24 cellular contexts compared by ENCODE assay signal in genomic region chr2:9416267-9416961, GRCh38. TPM values are rescaled to one million over a fixed set of nuclear protein-coding genes. Genes with fewer than 3 reads are reported as not detected.
DNase-seq lines count a peak whose midpoint lies in the region; ATAC-seq and TF ChIP-seq lines count a peak whose summit lies in the region.
"Had no signal": no experiment of that assay in that cellular context is flagged by ENCODE, and none has a peak within 500 bp of the region (broad histone marks: within the 10 kb centered on the region; RNA-seq: fewer than 3 reads in every experiment).

No MANE protein-coding gene starts in this region.

- CTCF ChIA-PET in activated CD8-positive, alpha-beta T cell treated with anti-CD3 and anti-CD28 coated beads, Interleukin-2, amount 10 ng/mL, durations not matched to agents 7 days and 5 days (lab: Charles Lee), result no interaction called here

- peaks cover 3 to 19% of the 10 kb centered on the region in 2 donors for H3K36me3 Mint-ChIP-seq in activated T-cell treated with anti-CD3 and anti-CD28 coated beads, Interleukin-2, amount 50 U/mL, for 72 hours (ENCODE audit: insufficient read depth in 2 of 2)
- peaks cover 49% of the 10 kb centered on the region for H3K36me3 Mint-ChIP-seq in activated CD8-positive, alpha-beta T cell treated with anti-CD3 and anti-CD28 coated beads, Interleukin-2, amount 10 ng/mL, durations not matched to agents 7 days and 5 days (ENCODE audit: low read depth)
- peaks cover 36 to 55% of the 10 kb centered on the region in 2 donors for H3K36me3 Mint-ChIP-seq in stimulated activated naive B cell treated with anti-CD40 and anti-IgM and Interleukin-4, amounts not matched to agents 10 μg/mL and 1 μg/mL and 100 μg/mL, for 72 hours

- H3K27ac Mint-ChIP-seq in activated T-cell treated with anti-CD3 and anti-CD28 coated beads, Interleukin-2, amount 50 U/mL, for 72 hours, result peak overlapping the region; percentile 57
- peak overlapping the region; percentile 31 for H3K27ac Mint-ChIP-seq in activated CD8-positive, alpha-beta T cell treated with anti-CD3 and anti-CD28 coated beads, Interleukin-2, amount 10 ng/mL, durations not matched to agents 7 days and 5 days
- H3K27ac Mint-ChIP-seq in stimulated activated naive B cell treated with anti-CD40 and anti-IgM and Interleukin-4, amounts not matched to agents 10 μg/mL and 1 μg/mL and 100 μg/mL, for 72 hours, result peak overlapping the region; percentile 4
- H3K27ac Mint-ChIP-seq: activated B cell treated with CpG ODN at 0.5 μM for 24 hours; activated naive CD4-positive, alpha-beta T cell treated with anti-CD3 and anti-CD28 coated beads for 36 hours; H9 had no signal

- ATAC-seq in activated T-cell treated with anti-CD3 and anti-CD28 coated beads, Interleukin-2, amount 50 U/mL, for 72 hours (replicated peaks in 1 of 2), result no peak
- no peak for ATAC-seq in activated CD8-positive, alpha-beta T cell treated with anti-CD3 and anti-CD28 coated beads, Interleukin-2, amount 10 ng/mL, durations not matched to agents 7 days and 5 days
- no peak for ATAC-seq in stimulated activated naive B cell treated with anti-CD40 and anti-IgM and Interleukin-4, amounts not matched to agents 10 μg/mL and 1 μg/mL and 100 μg/mL, for 72 hours (replicated peaks)
- no peak for ATAC-seq in HG02852 (IDR thresholded peaks at IDR 0.05; ENCODE audit: unreplicated experiment)
- ATAC-seq: GM12878; naive thymus-derived CD8-positive, alpha-beta T cell; psoas muscle had no signal

- H3K27ac ChIP-seq in epithelial cell of prostate (peak overlapping the region; percentile 80), prostate gland (no peak overlapping the region)
- H3K27ac ChIP-seq: colonic mucosa, hepatocyte, psoas muscle had no signal

- POLR2A ChIA-PET in activated CD8-positive, alpha-beta T cell treated with anti-CD3 and anti-CD28 coated beads, Interleukin-2, amount 10 ng/mL, durations not matched to agents 7 days and 5 days (lab: Charles Lee), result no interaction called here

- H3K4me1 ChIP-seq in prostate gland (replicated peaks), result peaks cover 2% of the 10 kb centered on the region
- H3K4me1 ChIP-seq: colonic mucosa had no signal

- TF ChIP-seq CTCF in prostate gland (IDR thresholded peaks at IDR 0.05), result no peak

- H3K27me3 ChIP-seq in prostate gland (replicated peaks; ENCODE audit: insufficient read depth), result no peaks in the 10 kb centered on the region
- H3K27me3 ChIP-seq: colonic mucosa, hepatocyte had no signal

- 93% methylated on average over 9 of the region's 9 CpGs for WGBS in prostate gland

- no peak overlapping the region for H3K4me3 Mint-ChIP-seq in activated T-cell treated with anti-CD3 and anti-CD28 coated beads, Interleukin-2, amount 50 U/mL, for 72 hours
- no peak overlapping the region for H3K4me3 Mint-ChIP-seq in activated CD8-positive, alpha-beta T cell treated with anti-CD3 and anti-CD28 coated beads, Interleukin-2, amount 10 ng/mL, durations not matched to agents 7 days and 5 days
- H3K4me3 Mint-ChIP-seq in stimulated activated naive B cell treated with anti-CD40 and anti-IgM and Interleukin-4, amounts not matched to agents 10 μg/mL and 1 μg/mL and 100 μg/mL, for 72 hours, result no peak overlapping the region
- H3K4me3 Mint-ChIP-seq: activated B cell treated with CpG ODN at 0.5 μM for 24 hours; activated naive CD4-positive, alpha-beta T cell treated with anti-CD3 and anti-CD28 coated beads for 36 hours; H9; naive thymus-derived CD8-positive, alpha-beta T cell had no signal

- H3K4me3 ChIP-seq in prostate gland, result no peak overlapping the region
- H3K4me3 ChIP-seq: colonic mucosa, GM12878, hepatocyte, psoas muscle, skin epidermis had no signal

- peaks cover 47% of the 10 kb centered on the region for H3K4me1 Mint-ChIP-seq in activated T-cell treated with anti-CD3 and anti-CD28 coated beads, Interleukin-2, amount 50 U/mL, for 72 hours (ENCODE audit: low read depth)
- peaks cover 52% of the 10 kb centered on the region for H3K4me1 Mint-ChIP-seq in activated CD8-positive, alpha-beta T cell treated with anti-CD3 and anti-CD28 coated beads, Interleukin-2, amount 10 ng/mL, durations not matched to agents 7 days and 5 days (ENCODE audit: low read depth)
- H3K4me1 Mint-ChIP-seq in stimulated activated naive B cell treated with anti-CD40 and anti-IgM and Interleukin-4, amounts not matched to agents 10 μg/mL and 1 μg/mL and 100 μg/mL, for 72 hours, result peaks cover 17 to 28% of the 10 kb centered on the region in 2 donors
- H3K4me1 Mint-ChIP-seq: H9 had no signal

- DNase-seq in activated T-cell treated with anti-CD3 and anti-CD28 coated beads, Interleukin-2, amount 50 U/mL, for 72 hours, result no peak
- DNase-seq in activated T-cell treated with anti-CD3 and anti-CD28 coated beads for 4 hours (no peak), epithelial cell of prostate (ENCODE audit: low read depth, low spot score) (peak; percentile 69), prostate gland (ENCODE audit: low spot score) (no peak), activated gamma-delta T cell treated with Interleukin-2 at 50 U/mL for 16 hours (no peak)
- DNase-seq in activated CD8-positive, alpha-beta T cell treated with anti-CD3 and anti-CD28 coated beads, Interleukin-2, amount 10 ng/mL, durations not matched to agents 7 days and 5 days, result no peak
- DNase-seq in stimulated activated naive B cell treated with anti-CD40 and anti-IgM and Interleukin-4, amounts not matched to agents 10 μg/mL and 1 μg/mL and 100 μg/mL, for 72 hours, result no peak
- DNase-seq: activated B cell treated with CpG ODN at 0.5 μM for 24 hours; activated naive CD4-positive, alpha-beta T cell treated with anti-CD3 and anti-CD28 coated beads for 36 hours; C1 segment of cervical spinal cord; colonic mucosa; DMS153; foreskin fibroblast; H9; islet precursor cell; naive thymus-derived CD8-positive, alpha-beta T cell; NCI-H526 treated with DMSO at 0.1 percent for 48 hours; psoas muscle; SIG-M5; stimulated activated CD4-positive, alpha-beta T cell treated with anti-CD3 and anti-CD28 coated beads, Interleukin-2, amount 100 ng/mL, for 48 hours had no signal

- intact Hi-C loops in prostate gland (cut with DNase I), result no loop called here

- H3K9me3 Mint-ChIP-seq in activated T-cell treated with anti-CD3 and anti-CD28 coated beads, Interleukin-2, amount 50 U/mL, for 72 hours, result no peaks in the 10 kb centered on the region
- no peaks in the 10 kb centered on the region for H3K9me3 Mint-ChIP-seq in activated CD8-positive, alpha-beta T cell treated with anti-CD3 and anti-CD28 coated beads, Interleukin-2, amount 10 ng/mL, durations not matched to agents 7 days and 5 days (ENCODE audit: insufficient read depth)
- H3K9me3 Mint-ChIP-seq in stimulated activated naive B cell treated with anti-CD40 and anti-IgM and Interleukin-4, amounts not matched to agents 10 μg/mL and 1 μg/mL and 100 μg/mL, for 72 hours, result no peaks in the 10 kb centered on the region
- H3K9me3 Mint-ChIP-seq: activated B cell treated with CpG ODN at 0.5 μM for 24 hours; activated naive CD4-positive, alpha-beta T cell treated with anti-CD3 and anti-CD28 coated beads for 36 hours; H9; naive thymus-derived CD8-positive, alpha-beta T cell had no signal

- no peaks in the 10 kb centered on the region for H3K36me3 ChIP-seq in prostate gland
- H3K36me3 ChIP-seq: colonic mucosa had no signal

- no peaks in the 10 kb centered on the region for H3K9me3 ChIP-seq in prostate gland
- H3K9me3 ChIP-seq: colonic mucosa, psoas muscle had no signal

- no peak for TF ChIP-seq POLR2A in prostate gland (IDR thresholded peaks at IDR 0.05)

- H3K27me3 Mint-ChIP-seq in activated T-cell treated with anti-CD3 and anti-CD28 coated beads, Interleukin-2, amount 50 U/mL, for 72 hours (ENCODE audit: low read depth), result no peaks in the 10 kb centered on the region
- H3K27me3 Mint-ChIP-seq in activated CD8-positive, alpha-beta T cell treated with anti-CD3 and anti-CD28 coated beads, Interleukin-2, amount 10 ng/mL, durations not matched to agents 7 days and 5 days (ENCODE audit: low read depth), result no peaks in the 10 kb centered on the region
- H3K27me3 Mint-ChIP-seq in stimulated activated naive B cell treated with anti-CD40 and anti-IgM and Interleukin-4, amounts not matched to agents 10 μg/mL and 1 μg/mL and 100 μg/mL, for 72 hours, result no peaks in the 10 kb centered on the region
- H3K27me3 Mint-ChIP-seq: activated B cell treated with CpG ODN at 0.5 μM for 24 hours; naive thymus-derived CD8-positive, alpha-beta T cell had no signal

RNA-seq across cellular contexts. Expression of gene ITGB1BP1, which starts 6.9 kb away (rescaled TPM):
- total RNA-seq in activated T-cell treated with anti-CD3 and anti-CD28 coated beads, Interleukin-2, amount 50 U/mL, for 72 hours, result 100 to 1,000 TPM in 1 of 2 donors, 10 to 100 TPM in 1; 79.5 to 132 TPM
- total RNA-seq in activated CD8-positive, alpha-beta T cell treated with anti-CD3 and anti-CD28 coated beads, Interleukin-2, amount 10 ng/mL, durations not matched to agents 7 days and 5 days, result 100 to 1,000 TPM; 170 to 177 TPM
- 10 to 100 TPM; 26.9 to 36.8 TPM for total RNA-seq in prostate gland

RNA-seq across cellular contexts. Expression of gene CPSF3, which starts 7.0 kb away (rescaled TPM):
- 10 to 100 TPM; 62.3 to 75.0 TPM for total RNA-seq in activated T-cell treated with anti-CD3 and anti-CD28 coated beads, Interleukin-2, amount 50 U/mL, for 72 hours
- total RNA-seq in activated CD8-positive, alpha-beta T cell treated with anti-CD3 and anti-CD28 coated beads, Interleukin-2, amount 10 ng/mL, durations not matched to agents 7 days and 5 days, result 10 to 100 TPM; 54.1 to 55.2 TPM
- 10 to 100 TPM; 24.8 to 50.8 TPM for total RNA-seq in prostate gland

RNA-seq across cellular contexts. Expression of gene IAH1, which starts 57.9 kb away (rescaled TPM):
- 10 to 100 TPM; 70.4 to 75.9 TPM for total RNA-seq in activated T-cell treated with anti-CD3 and anti-CD28 coated beads, Interleukin-2, amount 50 U/mL, for 72 hours
- 10 to 100 TPM; 71.7 to 73.3 TPM for total RNA-seq in activated CD8-positive, alpha-beta T cell treated with anti-CD3 and anti-CD28 coated beads, Interleukin-2, amount 10 ng/mL, durations not matched to agents 7 days and 5 days
- total RNA-seq in prostate gland, result 10 to 100 TPM; 48.1 to 61.3 TPM

Comparison
In these comparisons a context has a peak if more than half of its experiments do, and no peak if none do; other contexts are left out.
1. H3K27ac Mint-ChIP-seq: peak in every context shown above with its lines; median percentile 57 in activated T-cell treated with anti-CD3 and anti-CD28 coated beads, Interleukin-2, amount 50 U/mL, for 72 hours; 31 in activated CD8-positive, alpha-beta T cell treated with anti-CD3 and anti-CD28 coated beads, Interleukin-2, amount 10 ng/mL, durations not matched to agents 7 days and 5 days; 4 in stimulated activated naive B cell treated with anti-CD40 and anti-IgM and Interleukin-4, amounts not matched to agents 10 μg/mL and 1 μg/mL and 100 μg/mL, for 72 hours.